In the genomic region with DNA sequence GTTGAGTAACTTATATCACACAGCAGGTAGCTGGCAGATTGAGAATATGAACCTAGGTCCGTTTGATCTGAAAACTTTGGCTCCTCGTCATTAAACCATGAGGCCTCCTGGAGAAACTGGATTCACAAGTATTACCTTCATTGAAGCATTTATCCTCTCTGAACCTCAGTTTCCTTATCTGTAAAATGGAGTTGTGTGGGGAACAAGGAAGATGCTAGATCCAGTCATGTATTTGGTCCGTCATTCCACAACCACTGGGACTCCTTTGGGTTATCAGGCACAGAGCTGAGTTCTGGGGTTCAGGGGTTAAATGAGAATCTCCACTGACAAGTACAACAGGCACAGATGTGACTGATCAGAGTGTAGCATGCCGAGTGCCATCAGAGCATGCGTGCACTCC, we compare ENCODE assay signal across 27 cellular contexts.
DNase-seq lines count a peak whose midpoint lies in the region; ATAC-seq, FAIRE-seq and TF ChIP-seq lines count a peak whose summit lies in the region.
"Had no signal": no experiment of that assay in that cellular context is flagged by ENCODE, and none has a peak within 500 bp of the region (broad histone marks: within the 10 kb centered on the region; RNA-seq: fewer than 3 reads in every experiment).

No MANE protein-coding gene starts in this region.

- POLR2A ChIA-PET in K562 (lab: Yijun Ruan, JAX), result no interaction called here

- intact Hi-C loops in K562 (cut with micrococcal nuclease), result no loop called here
- intact Hi-C loops in tibial artery (cut with DNase I; ENCODE audit: low total_unique reads), result loop anchor here (10.0 kb wide), 1 partner anchor 126 kb away; a partner anchor contains a TSS

- TF ChIP-seq CTCF in K562 (IDR thresholded peaks at IDR 0.05 in 2 of 3, conservative IDR thresholded peaks at IDR 0.05 in 1 of 3; ENCODE audit: insufficient read depth in 2 of 3, low read depth in 1 of 3, low read length in 3 of 3) (no peak), liver (IDR thresholded peaks at IDR 0.05; ENCODE audit: low read depth, low read length, missing input control) (no peak), tibial artery (IDR thresholded peaks at IDR 0.05) (no peak)

- no peak for FAIRE-seq in K562 (lab: Jason Lieb, UNC)
- FAIRE-seq: GM12878, RCC 7860 had no signal

- WGBS in K562 (ENCODE audit: insufficient coverage, low coverage, missing lambda C conversion rate), result 2% methylated on average over 5 of the region's 5 CpGs
- 34% methylated on average over 5 of the region's 5 CpGs for WGBS in liver

- H3K9me3 ChIP-seq in K562 (replicated peaks; ENCODE audit: control insufficient read depth, insufficient read depth, low read depth, low read length) (no peaks in the 10 kb centered on the region), liver (ENCODE audit: control insufficient read depth in 4 of 4, low read length in 3 of 4) (no peaks in the 10 kb centered on the region), tibial artery (no peaks in the 10 kb centered on the region)
- H3K9me3 ChIP-seq: BE2C, HAP-1 had no signal

- H3K9ac ChIP-seq in K562 (ENCODE audit: insufficient read depth in 1 of 2, low read depth in 2 of 2, low read length in 2 of 2) (no peak overlapping the region), liver (ENCODE audit: low read depth in 1 of 2, low read length in 2 of 2) (peak overlapping the region in 1 of 2 donors; percentile 33)

- H4K20me1 ChIP-seq in K562 (replicated peaks; ENCODE audit: control insufficient read depth, insufficient read depth, low read length), result no peaks in the 10 kb centered on the region

- no peaks in the 10 kb centered on the region; a peak in 1 of 5 replicates for H3K27me3 ChIP-seq in K562 (ENCODE audit: control insufficient read depth in 2 of 2, insufficient read depth in 2 of 2, low read length in 2 of 2)
- no peaks in the 10 kb centered on the region for H3K27me3 ChIP-seq in liver (ENCODE audit: control insufficient read depth in 4 of 4, insufficient read depth in 4 of 4, low read length in 3 of 4)
- no peaks in the 10 kb centered on the region for H3K27me3 ChIP-seq in tibial artery
- H3K27me3 ChIP-seq: BE2C had no signal

- BruUV-seq in K562 (replicated peaks; lab: Mats Ljungman, UMichigan), result no TSS peak

- H3K79me2 ChIP-seq in K562 (ENCODE audit: control insufficient read depth, insufficient read depth, low read length), result no peaks in the 10 kb centered on the region

- TF ChIP-seq RAD21 in K562 (CRISPR knock-in tag; conservative IDR thresholded peaks at IDR 0.05 in 1 of 2, IDR thresholded peaks at IDR 0.05 in 1 of 2) (no peak), liver (IDR thresholded peaks at IDR 0.05) (no peak)

- H3K4me3 ChIP-seq in K562 (no peak overlapping the region), liver (ENCODE audit: low read depth in 1 of 3, low read length in 3 of 3) (no peak overlapping the region), tibial artery (no peak overlapping the region)
- H3K4me3 ChIP-seq: GM12878, GM23338, HAP-1, SK-N-MC had no signal

- no peaks in the 10 kb centered on the region for H3K9me1 ChIP-seq in K562 (ENCODE audit: control insufficient read depth, insufficient read depth, low read length)

- H3K27ac ChIP-seq in K562 (ENCODE audit: extremely low read depth, low read depth, low read length) (no peak overlapping the region), liver (ENCODE audit: low read depth in 1 of 2, low read length in 2 of 2) (peak overlapping the region; percentile 89 to 98), tibial artery (peak overlapping the region; percentile 23 to 66)
- H3K27ac ChIP-seq: SK-N-MC had no signal

- H2AFZ ChIP-seq in K562 (ENCODE audit: low read depth, low read length), result peak overlapping the region; percentile 19; the same call in 1 of the 2 replicates
- H2AFZ ChIP-seq: GM23338 had no signal

- H3K4me1 ChIP-seq in K562 (replicated peaks in 1 of 2; ENCODE audit: control insufficient read depth in 2 of 2, insufficient read depth in 2 of 2, low read length in 2 of 2), result no peaks in the 10 kb centered on the region; a peak in 1 of 5 replicates
- H3K4me1 ChIP-seq in liver (ENCODE audit: control insufficient read depth in 4 of 4, insufficient read depth in 4 of 4, low read length in 3 of 4), result peaks cover 17 to 79% (median 43%) of the 10 kb centered on the region in 4 donors
- H3K4me1 ChIP-seq in tibial artery, result peaks cover 4 to 55% (median 30%) of the 10 kb centered on the region in 4 donors

- ATAC-seq in K562, result no peak
- ATAC-seq: GM12878, GM23338 had no signal

- H3K4me2 ChIP-seq in K562 (ENCODE audit: insufficient read depth, low read length), result no peak overlapping the region
- H3K4me2 ChIP-seq: GM23338 had no signal

- CTCF ChIA-PET in K562 (lab: Yijun Ruan, JAX; ENCODE audit: low intra/inter-chr PET ratio), result no interaction called here

- no peak for TF ChIP-seq EP300 in K562 (IDR thresholded peaks at IDR 0.05; ENCODE audit: low read length)

- in situ Hi-C loops in K562 (cut with MboI), result no loop called here

- no peaks in the 10 kb centered on the region for H3K36me3 ChIP-seq in K562 (ENCODE audit: control insufficient read depth, insufficient read depth, low read length)
- no peaks in the 10 kb centered on the region for H3K36me3 ChIP-seq in liver (ENCODE audit: control insufficient read depth in 4 of 4, insufficient read depth in 3 of 4, low read depth in 1 of 4, low read length in 3 of 4)
- H3K36me3 ChIP-seq in tibial artery, result no peaks in the 10 kb centered on the region
- H3K36me3 ChIP-seq: BE2C, HAP-1 had no signal

- DNase-seq in AG20443 (ENCODE audit: low spot score) (peak; percentile 42), K562 (ENCODE audit: extremely low read depth in 1 of 4, low spot score in 3 of 4) (no peak), tibial artery (no peak), T-helper 1 cell (no peak), epidermal melanocyte (ENCODE audit: insufficient read length, low spot score) (no peak), NCI-H69 (lab: John Stamatoyannopoulos, UW) (no peak)
- DNase-seq: BE2C; CD8-positive, alpha-beta memory T cell; DMS 273 treated with DMSO at 0.1 percent for 48 hours; DMS79; GDM1; HFFc6; Kasumi-1; NCI-H1092 treated with DMSO at 0.1 percent for 48 hours; NCI-H1436 treated with DMSO at 0.1 percent for 48 hours; NCI-H187 treated with DMSO at 0.1 percent for 48 hours; NCI-H2171 treated with DMSO at 0.1 percent for 48 hours; NCI-H345; NCI-H510A treated with DMSO at 0.1 percent for 48 hours; NCI-H748 treated with DMSO at 0.1 percent for 48 hours; SIG-M5 had no signal

- no peak for TF ChIP-seq POLR2A in K562 (conservative IDR thresholded peaks at IDR 0.05)

TF ChIP-seq in K562, 482 proteins besides CTCF, POLR2A, EP300 and RAD21:
- TF ChIP-seq, protein P1, sequence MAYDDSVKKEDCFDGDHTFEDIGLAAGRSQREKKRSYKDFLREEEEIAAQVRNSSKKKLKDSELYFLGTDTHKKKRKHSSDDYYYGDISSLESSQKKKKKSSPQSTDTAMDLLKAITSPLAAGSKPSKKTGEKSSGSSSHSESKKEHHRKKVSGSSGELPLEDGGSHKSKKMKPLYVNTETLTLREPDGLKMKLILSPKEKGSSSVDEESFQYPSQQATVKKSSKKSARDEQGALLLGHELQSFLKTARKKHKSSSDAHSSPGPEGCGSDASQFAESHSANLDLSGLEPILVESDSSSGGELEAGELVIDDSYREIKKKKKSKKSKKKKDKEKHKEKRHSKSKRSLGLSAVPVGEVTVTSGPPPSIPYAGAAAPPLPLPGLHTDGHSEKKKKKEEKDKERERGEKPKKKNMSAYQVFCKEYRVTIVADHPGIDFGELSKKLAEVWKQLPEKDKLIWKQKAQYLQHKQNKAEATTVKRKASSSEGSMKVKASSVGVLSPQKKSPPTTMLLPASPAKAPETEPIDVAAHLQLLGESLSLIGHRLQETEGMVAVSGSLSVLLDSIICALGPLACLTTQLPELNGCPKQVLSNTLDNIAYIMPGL (CRISPR knock-in tag; IDR thresholded peaks at IDR 0.05), result no peak
- TF ChIP-seq RBM25 (IDR thresholded peaks at IDR 0.05; ENCODE audit: low read depth, low read length, severe bottlenecking), result peak; percentile 29

TF ChIP-seq in liver, 16 proteins besides CTCF, POLR2A, EP300 and RAD21 (continues in another document):
- no peak for TF ChIP-seq EGR1 (IDR thresholded peaks at IDR 0.05; ENCODE audit: low read depth in 2 of 2)
- no peak for TF ChIP-seq NR2F2 (IDR thresholded peaks at IDR 0.05)
- TF ChIP-seq, protein P2, sequence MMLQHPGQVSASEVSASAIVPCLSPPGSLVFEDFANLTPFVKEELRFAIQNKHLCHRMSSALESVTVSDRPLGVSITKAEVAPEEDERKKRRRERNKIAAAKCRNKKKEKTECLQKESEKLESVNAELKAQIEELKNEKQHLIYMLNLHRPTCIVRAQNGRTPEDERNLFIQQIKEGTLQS (IDR thresholded peaks at IDR 0.05), result no peak
- TF ChIP-seq, protein P3, sequence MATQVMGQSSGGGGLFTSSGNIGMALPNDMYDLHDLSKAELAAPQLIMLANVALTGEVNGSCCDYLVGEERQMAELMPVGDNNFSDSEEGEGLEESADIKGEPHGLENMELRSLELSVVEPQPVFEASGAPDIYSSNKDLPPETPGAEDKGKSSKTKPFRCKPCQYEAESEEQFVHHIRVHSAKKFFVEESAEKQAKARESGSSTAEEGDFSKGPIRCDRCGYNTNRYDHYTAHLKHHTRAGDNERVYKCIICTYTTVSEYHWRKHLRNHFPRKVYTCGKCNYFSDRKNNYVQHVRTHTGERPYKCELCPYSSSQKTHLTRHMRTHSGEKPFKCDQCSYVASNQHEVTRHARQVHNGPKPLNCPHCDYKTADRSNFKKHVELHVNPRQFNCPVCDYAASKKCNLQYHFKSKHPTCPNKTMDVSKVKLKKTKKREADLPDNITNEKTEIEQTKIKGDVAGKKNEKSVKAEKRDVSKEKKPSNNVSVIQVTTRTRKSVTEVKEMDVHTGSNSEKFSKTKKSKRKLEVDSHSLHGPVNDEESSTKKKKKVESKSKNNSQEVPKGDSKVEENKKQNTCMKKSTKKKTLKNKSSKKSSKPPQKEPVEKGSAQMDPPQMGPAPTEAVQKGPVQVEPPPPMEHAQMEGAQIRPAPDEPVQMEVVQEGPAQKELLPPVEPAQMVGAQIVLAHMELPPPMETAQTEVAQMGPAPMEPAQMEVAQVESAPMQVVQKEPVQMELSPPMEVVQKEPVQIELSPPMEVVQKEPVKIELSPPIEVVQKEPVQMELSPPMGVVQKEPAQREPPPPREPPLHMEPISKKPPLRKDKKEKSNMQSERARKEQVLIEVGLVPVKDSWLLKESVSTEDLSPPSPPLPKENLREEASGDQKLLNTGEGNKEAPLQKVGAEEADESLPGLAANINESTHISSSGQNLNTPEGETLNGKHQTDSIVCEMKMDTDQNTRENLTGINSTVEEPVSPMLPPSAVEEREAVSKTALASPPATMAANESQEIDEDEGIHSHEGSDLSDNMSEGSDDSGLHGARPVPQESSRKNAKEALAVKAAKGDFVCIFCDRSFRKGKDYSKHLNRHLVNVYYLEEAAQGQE (IDR thresholded peaks at IDR 0.05), result no peak
- no peak for TF ChIP-seq GABPA (IDR thresholded peaks at IDR 0.05 in 1 of 2, conservative IDR thresholded peaks at IDR 0.05 in 1 of 2)
